In genomic region chr11:44247508-44247907, GRCh38 we compare ENCODE assay signal across 23 cellular contexts.
"Had no signal": no experiment of that assay in that cellular context is flagged by ENCODE, and none has a peak within 500 bp of the region (broad histone marks: within the 10 kb centered on the region; RNA-seq: fewer than 3 reads in every experiment).

No MANE protein-coding gene starts in this region.

- H3K27ac ChIP-seq: RWPE1 had no signal

- DNase-seq: activated CD4-positive, alpha-beta T cell treated with anti-CD3 and anti-CD28 coated beads for 48 hours; activated CD4-positive, alpha-beta T cell treated with anti-CD3 and anti-CD28 coated beads, Interleukin-2, amount 50 U/mL, for 48 hours; activated CD4-positive, CD25-positive, alpha-beta regulatory T cell treated with anti-CD3 and anti-CD28 coated beads, Interleukin-2, amount 50 U/mL, for 72 hours; activated effector memory CD4-positive, alpha-beta T cell treated with anti-CD3 and anti-CD28 coated beads, Interleukin-2, amount 50 U/mL, for 16 hours; activated naive CD4-positive, alpha-beta T cell treated with Interleukin-2 at 50 U/mL for 16 hours; activated T-cell treated with anti-CD3 and anti-CD28 coated beads, Interleukin-2, amount 50 U/mL, for 4 hours; Karpas-422; MM.1S; NCI-H1105; NCI-H1436; NCI-H1694 treated with DMSO at 0.1 percent for 48 hours; NCI-H2029 treated with DMSO at 0.1 percent for 48 hours; NCI-H345; NCI-H510A treated with DMSO at 0.1 percent for 48 hours; NCI-H69; NK-92 treated with Interleukin-12 subunit alpha and Interleukin-12 subunit beta, amount 100 ng/mL, for 24 hours; OCI-M1; T-cell; T-helper 9 cell had no signal

- H3K4me3 ChIP-seq: SJSA1 had no signal

- H3K27me3 Mint-ChIP-seq: activated naive CD8-positive, alpha-beta T cell; T-cell had no signal

- H3K27ac Mint-ChIP-seq: activated naive CD8-positive, alpha-beta T cell; T-cell; WTC11 had no signal

- H3K27me3 ChIP-seq: SJSA1 had no signal

- H3K4me1 Mint-ChIP-seq: T-cell had no signal

- H3K4me3 Mint-ChIP-seq: activated naive CD8-positive, alpha-beta T cell; activated T-cell treated with anti-CD3 and anti-CD28 coated beads, Interleukin-2, amount 50 U/mL, for 4 hours; T-cell; WTC11 had no signal
